ENCODE assay signal across 24 cellular contexts in genomic region chr10:12825255-12825654, GRCh38.
"Had no signal": no experiment of that assay in that cellular context is flagged by ENCODE, and none has a peak within 500 bp of the region (broad histone marks: within the 10 kb centered on the region; RNA-seq: fewer than 3 reads in every experiment).

No MANE protein-coding gene starts in this region.

- H3K4me3 Mint-ChIP-seq: activated naive CD4-positive, alpha-beta T cell treated with anti-CD3 and anti-CD28 coated beads, Interleukin-2, amount 10 ng/mL, durations not matched to agents 7 days and 5 days; activated naive CD8-positive, alpha-beta T cell treated with anti-CD3 and anti-CD28 coated beads, Interleukin-2, amount 50 U/mL, for 24 hours; neural progenitor cell; stimulated activated naive CD8-positive, alpha-beta T cell treated with anti-CD3 and anti-CD28 coated beads, Interleukin-15, Interleukin-2, amounts not matched to agents 100 ng/mL and 50 ng/mL, for 24 hours had no signal

- H3K27me3 Mint-ChIP-seq: activated naive CD4-positive, alpha-beta T cell treated with anti-CD3 and anti-CD28 coated beads, Interleukin-2, amount 10 ng/mL, durations not matched to agents 7 days and 5 days; activated naive CD8-positive, alpha-beta T cell treated with anti-CD3 and anti-CD28 coated beads, Interleukin-2, amount 50 U/mL, for 24 hours; stimulated activated naive CD8-positive, alpha-beta T cell treated with anti-CD3 and anti-CD28 coated beads, Interleukin-15, Interleukin-2, amounts not matched to agents 100 ng/mL and 50 ng/mL, for 24 hours had no signal

- DNase-seq: activated CD4-positive, alpha-beta T cell treated with anti-CD3 and anti-CD28 coated beads, Interleukin-2, amount 50 U/mL, for 1 hour; activated CD4-positive, CD25-positive, alpha-beta regulatory T cell treated with anti-CD3 and anti-CD28 coated beads, Interleukin-2, amount 50 U/mL, for 72 hours; activated CD8-positive, alpha-beta memory T cell treated with anti-CD3 and anti-CD28 coated beads, Interleukin-2, amount 50 U/mL, for 4 hours; activated effector memory CD4-positive, alpha-beta T cell treated with Interleukin-2 at 50 U/mL for 16 hours; activated naive CD4-positive, alpha-beta T cell treated with anti-CD3 and anti-CD28 coated beads, Interleukin-2, amount 10 ng/mL, durations not matched to agents 7 days and 5 days; activated naive CD8-positive, alpha-beta T cell treated with anti-CD3 and anti-CD28 coated beads, Interleukin-2, amount 50 U/mL, for 24 hours; activated T-cell treated with anti-CD3 and anti-CD28 coated beads, Interleukin-2, amount 50 U/mL, for 48 hours; dermis blood vessel endothelial cell; effector memory CD4-positive, alpha-beta T cell; foreskin fibroblast; hippocampal formation; right cardiac atrium; stimulated activated CD4-positive, alpha-beta T cell treated with anti-CD3 and anti-CD28 coated beads, Interleukin-2, amount 100 ng/mL, for 48 hours; T-helper 2 cell; trophoblast cell had no signal

- H3K27ac Mint-ChIP-seq: activated naive CD4-positive, alpha-beta T cell treated with anti-CD3 and anti-CD28 coated beads, Interleukin-2, amount 10 ng/mL, durations not matched to agents 7 days and 5 days; activated naive CD8-positive, alpha-beta T cell treated with anti-CD3 and anti-CD28 coated beads, Interleukin-2, amount 50 U/mL, for 24 hours; neural progenitor cell; stimulated activated naive CD8-positive, alpha-beta T cell treated with anti-CD3 and anti-CD28 coated beads, Interleukin-15, Interleukin-2, amounts not matched to agents 100 ng/mL and 50 ng/mL, for 24 hours had no signal

- H3K9me3 ChIP-seq: ascending aorta, breast epithelium, esophagus muscularis mucosa, prostate gland, vagina had no signal

- H3K4me3 ChIP-seq: ascending aorta, breast epithelium, esophagus muscularis mucosa, neural progenitor cell, prostate gland, vagina had no signal

- H3K4me1 ChIP-seq: breast epithelium, neural progenitor cell, prostate gland had no signal

- H3K9ac ChIP-seq: neural progenitor cell had no signal

- H3K27ac ChIP-seq: ascending aorta, breast epithelium, neural progenitor cell, prostate gland, vagina, VCaP had no signal

- H3K9me3 Mint-ChIP-seq: activated naive CD4-positive, alpha-beta T cell treated with anti-CD3 and anti-CD28 coated beads, Interleukin-2, amount 10 ng/mL, durations not matched to agents 7 days and 5 days; activated naive CD8-positive, alpha-beta T cell treated with anti-CD3 and anti-CD28 coated beads, Interleukin-2, amount 50 U/mL, for 24 hours; neural progenitor cell; stimulated activated naive CD8-positive, alpha-beta T cell treated with anti-CD3 and anti-CD28 coated beads, Interleukin-15, Interleukin-2, amounts not matched to agents 100 ng/mL and 50 ng/mL, for 24 hours had no signal

- H3K4me1 Mint-ChIP-seq: activated naive CD4-positive, alpha-beta T cell treated with anti-CD3 and anti-CD28 coated beads, Interleukin-2, amount 10 ng/mL, durations not matched to agents 7 days and 5 days; activated naive CD8-positive, alpha-beta T cell treated with anti-CD3 and anti-CD28 coated beads, Interleukin-2, amount 50 U/mL, for 24 hours had no signal

- H3K27me3 ChIP-seq: ascending aorta, breast epithelium, esophagus muscularis mucosa, neural progenitor cell, vagina had no signal

- H2AFZ ChIP-seq: neural progenitor cell had no signal

- H3K4me2 ChIP-seq: neural progenitor cell had no signal

- ATAC-seq: activated naive CD8-positive, alpha-beta T cell treated with anti-CD3 and anti-CD28 coated beads, Interleukin-2, amount 50 U/mL, for 24 hours; left lobe of liver; right cardiac atrium had no signal

- H3K36me3 ChIP-seq: ascending aorta, breast epithelium, neural progenitor cell, prostate gland, vagina had no signal
